ENCODE assay signal across 19 cellular contexts in genomic region chr6:134046054-134046453, GRCh38. TPM values are rescaled to one million over a fixed set of nuclear protein-coding genes. Genes with fewer than 3 reads are reported as not detected.
DNase-seq lines count a peak whose midpoint lies in the region; ATAC-seq and TF ChIP-seq lines count a peak whose summit lies in the region.
"Had no signal": no experiment of that assay in that cellular context is flagged by ENCODE, and none has a peak within 500 bp of the region (broad histone marks: within the 10 kb centered on the region; RNA-seq: fewer than 3 reads in every experiment).

No MANE protein-coding gene starts in this region.

- POLR2A ChIA-PET in PC-9 (lab: Charles Lee; ENCODE audit: unreplicated experiment), result interaction anchor here (0.7 kb wide), 1 partner anchor 21 kb away, joined by 7 read pairs; no protein-coding TSS in a partner anchor

- H3F3A ChIP-seq in PC-9 (ENCODE audit: insufficient read depth, low read depth), result peaks cover 8% of the 10 kb centered on the region

- H3K9me3 ChIP-seq in PC-9 (ENCODE audit: insufficient read depth, low read depth) (no peaks in the 10 kb centered on the region; the same call in 1 of the 2 replicates), left lung (peaks cover 0 to 2% of the 10 kb centered on the region in 2 donors)
- H3K9me3 ChIP-seq: BE2C, HAP-1 had no signal

- ATAC-seq in HG02870 (IDR thresholded peaks at IDR 0.05; ENCODE audit: unreplicated experiment) (no peak), left lung (no peak)
- ATAC-seq: GM12878, K562, Right ventricle myocardium inferior had no signal

- CTCF ChIA-PET in PC-9 (lab: Charles Lee), result no interaction called here

- H3K27ac ChIP-seq in PC-9, result no peak overlapping the region
- no peak overlapping the region for H3K27ac ChIP-seq in left lung

- peak; percentile 30 for DNase-seq in EH (ENCODE audit: low read depth)
- no peak for DNase-seq in PC-9
- DNase-seq in kidney glomerular epithelial cell (lab: John Stamatoyannopoulos, UW), result peak; percentile 65
- peak; percentile 34 for DNase-seq in superior temporal gyrus (ENCODE audit: extremely low spot score)
- no peak for DNase-seq in activated T-cell treated with anti-CD3 and anti-CD28 coated beads for 4 hours
- DNase-seq in left lung, result no peak
- DNase-seq: BE2C; CD4-positive, CD25-positive, alpha-beta regulatory T cell; DMS153; EL; NCI-H1417; NCI-H187; NCI-H226; NCI-H524 treated with DMSO at 0.1 percent for 48 hours had no signal

- no peak for TF ChIP-seq CTCF in PC-9 (conservative IDR thresholded peaks at IDR 0.05)
- TF ChIP-seq CTCF in left lung (IDR thresholded peaks at IDR 0.05), result no peak

- no peaks in the 10 kb centered on the region for H4K20me1 ChIP-seq in PC-9 (ENCODE audit: insufficient read depth)

- H3K4me1 ChIP-seq in PC-9 (replicated peaks; ENCODE audit: insufficient read depth) (peaks cover 10% of the 10 kb centered on the region), left lung (peaks cover 0 to under 1% of the 10 kb centered on the region in 2 donors)
- H3K4me1 ChIP-seq: BE2C, HAP-1 had no signal

- H3K9me2 ChIP-seq in PC-9 (ENCODE audit: insufficient read depth), result no peaks in the 10 kb centered on the region

- H3K4me2 ChIP-seq in PC-9, result no peak overlapping the region

- H3K27me3 ChIP-seq in PC-9 (ENCODE audit: insufficient read depth, low read depth) (no peaks in the 10 kb centered on the region), left lung (no peaks in the 10 kb centered on the region)
- H3K27me3 ChIP-seq: BE2C had no signal

- H2AFZ ChIP-seq in PC-9, result peak overlapping the region; percentile 12; the same call in 1 of the 2 replicates

- no TSS peak for BruUV-seq in PC-9 (replicated peaks; lab: Mats Ljungman, UMichigan)

- H3K36me3 ChIP-seq in PC-9 (ENCODE audit: low read depth) (no peaks in the 10 kb centered on the region), left lung (no peaks in the 10 kb centered on the region)
- H3K36me3 ChIP-seq: BE2C, HAP-1 had no signal

- H3K4me3 ChIP-seq in PC-9 (no peak overlapping the region), left lung (no peak overlapping the region)
- H3K4me3 ChIP-seq: GM12878, HAP-1, K562 had no signal

- no peaks in the 10 kb centered on the region for H3K79me2 ChIP-seq in PC-9 (ENCODE audit: low read depth)

- intact Hi-C loops in PC-9 (cut with micrococcal nuclease; ENCODE audit: unreplicated experiment), result no loop called here
- intact Hi-C loops in left lung (cut with DNase I), result no loop called here

RNA-seq across cellular contexts. Expression of gene SLC2A12, which starts 6.4 kb away (rescaled TPM):
- 4.2 and 7.2 TPM in 2 replicates for total RNA-seq in PC-9 (2021)
- total RNA-seq in left lung, result 1 to 10 TPM; 2.4 to 3.8 TPM
- total RNA-seq: CD4-positive, CD25-positive, alpha-beta regulatory T cell had no signal

Comparison
In these comparisons a context has a peak if more than half of its experiments do, and no peak if none do; other contexts are left out.
1. DNase-seq: peak in EH (single experiment), kidney glomerular epithelial cell (single experiment) and superior temporal gyrus (single experiment); none in PC-9 (0 of 2), activated T-cell treated with anti-CD3 and anti-CD28 coated beads for 4 hours (single experiment) and left lung (0 of 2).